In genomic region chr12:51827925-51828818, GRCh38 we compare ENCODE assay signal across 8 cellular contexts. TPM values are rescaled to one million over a fixed set of nuclear protein-coding genes. Genes with fewer than 3 reads are reported as not detected.
A peak's percentile ranks its signal among the peaks of the same experiment; 100 is the strongest.
DNase-seq lines count a peak whose midpoint lies in the region; ATAC-seq, FAIRE-seq and TF ChIP-seq lines count a peak whose summit lies in the region.

No MANE protein-coding gene starts in this region.

- H3K27ac ChIP-seq in DND-41 (ENCODE audit: low read length) (no peak overlapping the region), breast epithelium (peak overlapping the region; percentile 49 to 78), pancreas (no peak overlapping the region), kidney (ENCODE audit: low read depth in 2 of 2, low read length in 2 of 2) (no peak overlapping the region), suprapubic skin (no peak overlapping the region)

- H3K4me3 ChIP-seq in DND-41 (ENCODE audit: low read depth in 1 of 2, low read length in 2 of 2) (no peak overlapping the region), breast epithelium (no peak overlapping the region), pancreas (no peak overlapping the region), kidney (ENCODE audit: low read length in 2 of 2) (no peak overlapping the region), suprapubic skin (no peak overlapping the region)

- TF ChIP-seq CTCF in DND-41 (IDR thresholded peaks at IDR 0.05; ENCODE audit: borderline replicate concordance, extremely low read depth, low read length, poor library complexity, severe bottlenecking) (no peak), breast epithelium (IDR thresholded peaks at IDR 0.05) (no peak), pancreas (IDR thresholded peaks at IDR 0.05) (no peak), kidney (IDR thresholded peaks at IDR 0.05; ENCODE audit: borderline replicate concordance, extremely low read depth, insufficient read depth) (no peak), suprapubic skin (IDR thresholded peaks at IDR 0.05) (no peak)

- H3K27me3 ChIP-seq in DND-41 (ENCODE audit: insufficient read depth, low read length, poor library complexity), result peaks cover 3% of the 10 kb centered on the region
- H3K27me3 ChIP-seq in breast epithelium, result no peaks in the 10 kb centered on the region
- H3K27me3 ChIP-seq in pancreas, result no peaks in the 10 kb centered on the region
- H3K27me3 ChIP-seq in suprapubic skin, result peaks cover 5% of the 10 kb centered on the region

- no peak for TF ChIP-seq POLR2A in breast epithelium (IDR thresholded peaks at IDR 0.05)
- TF ChIP-seq POLR2A in suprapubic skin (IDR thresholded peaks at IDR 0.05), result no peak

- 55 to 60% methylated on average over 11 of the region's 11 CpGs for WGBS in pancreas, 2 donors
- WGBS in suprapubic skin, result 71% methylated on average over 6 of the region's 11 CpGs

- no peak overlapping the region for H2AFZ ChIP-seq in DND-41 (ENCODE audit: low read depth, low read length)

- ATAC-seq in DND-41 (ENCODE audit: insufficient read depth, low read depth) (peak; percentile 36), pancreas (peak in 3 of 4 donors; percentile 12 to 35 (median 27))

- no peak overlapping the region for H3K4me2 ChIP-seq in DND-41 (ENCODE audit: insufficient read depth, low read length)

- no peaks in the 10 kb centered on the region for H3K79me2 ChIP-seq in DND-41 (ENCODE audit: insufficient read depth, low read length)

- H4K20me1 ChIP-seq in DND-41 (ENCODE audit: insufficient read depth, low read length), result 0 out of 2 replicates have a peak, but pooled peaks cover 5% of the 10 kb centered on the region

- DNase-seq in DND-41 (peak; percentile 47), NOMO-1 treated with DMSO at 0.1 percent for 48 hours (lab: John Stamatoyannopoulos, UW; ENCODE audit: unreplicated experiment) (peak; percentile 45), breast epithelium (ENCODE audit: low spot score in 2 of 2) (peak in 1 of 2 donors; percentile 41), pancreas (no peak), kidney (no peak), hippocampal formation (lab: John Stamatoyannopoulos, UW) (no peak), suprapubic skin (ENCODE audit: low spot score in 2 of 2) (no peak), ecto neural progenitor cell (ENCODE audit: low spot score) (no peak)

- H3K4me1 ChIP-seq in DND-41 (ENCODE audit: insufficient read depth, low read length) (peaks cover 31% of the 10 kb centered on the region), breast epithelium (peaks cover 0 to 6% of the 10 kb centered on the region in 2 donors), pancreas (no peaks in the 10 kb centered on the region), kidney (ENCODE audit: control insufficient read depth in 1 of 2, insufficient read depth in 1 of 2, low read depth in 1 of 2, low read length in 2 of 2) (peaks cover under 1 to 16% of the 10 kb centered on the region in 2 donors), suprapubic skin (peaks cover 10% of the 10 kb centered on the region)

- H3K36me3 ChIP-seq in DND-41 (ENCODE audit: insufficient read depth, low read length), result no peaks in the 10 kb centered on the region
- H3K36me3 ChIP-seq in breast epithelium, result no peaks in the 10 kb centered on the region
- no peaks in the 10 kb centered on the region for H3K36me3 ChIP-seq in pancreas
- H3K36me3 ChIP-seq in kidney (ENCODE audit: control insufficient read depth in 1 of 2, insufficient read depth in 2 of 2, low read length in 2 of 2), result no peaks in the 10 kb centered on the region
- no peaks in the 10 kb centered on the region for H3K36me3 ChIP-seq in suprapubic skin

- FAIRE-seq in pancreas (lab: Jason Lieb, UNC), result no peak
- FAIRE-seq in kidney (lab: Jason Lieb, UNC), result no peak

- H3K9me3 ChIP-seq in DND-41 (ENCODE audit: insufficient read depth, low read length, severe bottlenecking) (no peaks in the 10 kb centered on the region), breast epithelium (no peaks in the 10 kb centered on the region), pancreas (no peaks in the 10 kb centered on the region), kidney (ENCODE audit: control insufficient read depth in 1 of 2, low read length in 2 of 2) (no peaks in the 10 kb centered on the region), suprapubic skin (no peaks in the 10 kb centered on the region)

- intact Hi-C loops in breast epithelium (cut with DNase I; ENCODE audit: low total_unique reads) (no loop called here), pancreas (cut with DNase I) (loop anchor here in 1 of 3 donors (10.0 kb wide), 1 partner anchor 403 kb away; the partner anchor contains the start of gene SLC4A8), kidney (cut with DNase I) (no loop called here)

- no peak for TF ChIP-seq EP300 in suprapubic skin (IDR thresholded peaks at IDR 0.05)

- H3K9ac ChIP-seq in DND-41 (ENCODE audit: low read depth, low read length) (no peak overlapping the region), kidney (ENCODE audit: low read length in 2 of 2) (no peak overlapping the region)

RNA-seq across cellular contexts. Expression of gene FIGNL2, which starts 20.3 kb away (rescaled TPM):
- total RNA-seq in breast epithelium (1 to 10 TPM in 1 of 3 donors, under 1 TPM in 2; 0.16 to 1.3 (median 0.29) TPM), pancreas (under 1 TPM; 0.09 to 0.47 (median 0.14) TPM), kidney (6.1 TPM), suprapubic skin (under 1 TPM; 0.16 to 0.40 (median 0.32) TPM)
- polyA plus RNA-seq in pancreas (under 1 TPM; 0.15 to 0.21 TPM), kidney (ENCODE audit: insufficient read depth, low read depth, low replicate concordance) (3.1 TPM)

RNA-seq across cellular contexts. Expression of gene ANKRD33, which starts 59.7 kb away (rescaled TPM):
- total RNA-seq in breast epithelium (not detected), pancreas (not detected), kidney (not detected), suprapubic skin (not detected)
- polyA plus RNA-seq in pancreas (not detected), kidney (ENCODE audit: insufficient read depth, low read depth, low replicate concordance) (not detected)

Comparison
In these comparisons a context has a peak if more than half of its experiments do, and no peak if none do; other contexts are left out.
1. DNase-seq: peak in DND-41 (single experiment) and NOMO-1 treated with DMSO at 0.1 percent for 48 hours (single experiment); none in pancreas (0 of 6), kidney (single experiment), hippocampal formation (0 of 2), suprapubic skin (0 of 2) and ecto neural progenitor cell (single experiment).
2. H3K27ac ChIP-seq: peak in breast epithelium (2 of 2); none in DND-41 (single experiment), pancreas (0 of 4), kidney (0 of 2) and suprapubic skin (single experiment).